1 cellular context compared by ENCODE assay signal in the genomic region with DNA sequence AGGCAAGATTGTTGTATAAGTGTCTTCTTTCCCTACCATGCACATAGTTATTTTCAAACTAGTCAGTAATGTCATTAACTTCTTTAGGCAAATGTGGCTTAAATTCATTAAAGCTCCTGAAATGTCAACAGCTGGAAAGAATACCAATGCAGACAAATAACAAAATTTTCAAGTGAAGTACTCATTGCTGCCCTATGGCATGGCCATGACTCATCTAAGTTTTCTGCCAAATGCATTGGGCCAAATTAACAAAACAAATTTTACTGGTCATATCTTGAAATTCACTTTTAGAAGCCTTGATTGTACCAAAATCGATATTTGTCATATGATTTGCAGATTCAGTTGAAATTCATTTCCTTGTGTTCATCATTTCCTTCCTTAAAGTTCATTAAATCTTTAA.
TF ChIP-seq lines count a peak whose summit lies in the region.

No MANE protein-coding gene starts in this region.

TF ChIP-seq in SK-N-SH treated with all-trans-retinoic acid at 6 μM for 48 hours, 23 proteins besides CTCF, POLR2A, EP300 and RAD21 (continued from another document):
- TF ChIP-seq, protein P1, sequence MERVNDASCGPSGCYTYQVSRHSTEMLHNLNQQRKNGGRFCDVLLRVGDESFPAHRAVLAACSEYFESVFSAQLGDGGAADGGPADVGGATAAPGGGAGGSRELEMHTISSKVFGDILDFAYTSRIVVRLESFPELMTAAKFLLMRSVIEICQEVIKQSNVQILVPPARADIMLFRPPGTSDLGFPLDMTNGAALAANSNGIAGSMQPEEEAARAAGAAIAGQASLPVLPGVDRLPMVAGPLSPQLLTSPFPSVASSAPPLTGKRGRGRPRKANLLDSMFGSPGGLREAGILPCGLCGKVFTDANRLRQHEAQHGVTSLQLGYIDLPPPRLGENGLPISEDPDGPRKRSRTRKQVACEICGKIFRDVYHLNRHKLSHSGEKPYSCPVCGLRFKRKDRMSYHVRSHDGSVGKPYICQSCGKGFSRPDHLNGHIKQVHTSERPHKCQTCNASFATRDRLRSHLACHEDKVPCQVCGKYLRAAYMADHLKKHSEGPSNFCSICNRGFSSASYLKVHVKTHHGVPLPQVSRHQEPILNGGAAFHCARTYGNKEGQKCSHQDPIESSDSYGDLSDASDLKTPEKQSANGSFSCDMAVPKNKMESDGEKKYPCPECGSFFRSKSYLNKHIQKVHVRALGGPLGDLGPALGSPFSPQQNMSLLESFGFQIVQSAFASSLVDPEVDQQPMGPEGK (CRISPR knock-in tag; IDR thresholded peaks at IDR 0.05; ENCODE audit: borderline replicate concordance), result no peak
- TF ChIP-seq ESRRG (CRISPR knock-in tag; IDR thresholded peaks at IDR 0.05) (no peak), ZNF565 (CRISPR knock-in tag; conservative IDR thresholded peaks at IDR 0.05; ENCODE audit: low read depth) (no peak), ZFP30 (CRISPR knock-in tag; IDR thresholded peaks at IDR 0.05) (no peak), GLIS3 (CRISPR knock-in tag; IDR thresholded peaks at IDR 0.05) (no peak)
